ENCODE assay signal across 9 cellular contexts in genomic region chrX:71103110-71103983, GRCh38. TPM values are rescaled to one million over a fixed set of nuclear protein-coding genes. Genes with fewer than 3 reads are reported as not detected.
DNase-seq lines count a peak whose midpoint lies in the region; ATAC-seq and TF ChIP-seq lines count a peak whose summit lies in the region.
"Had no signal": no experiment of that assay in that cellular context is flagged by ENCODE, and none has a peak within 500 bp of the region (broad histone marks: within the 10 kb centered on the region; RNA-seq: fewer than 3 reads in every experiment).

No MANE protein-coding gene starts in this region.

- ATAC-seq in upper lobe of right lung (peak; percentile 71), GM19328 (IDR thresholded peaks at IDR 0.05; ENCODE audit: unreplicated experiment) (no peak)

- no peak overlapping the region for H2AFZ ChIP-seq in OCI-LY1 (ENCODE audit: low read length)

- H3K79me2 ChIP-seq in OCI-LY1 (ENCODE audit: insufficient read depth, low read length), result no peaks in the 10 kb centered on the region

- TF ChIP-seq CTCF in OCI-LY1 (IDR thresholded peaks at IDR 0.05; ENCODE audit: low read length) (no peak), upper lobe of right lung (IDR thresholded peaks at IDR 0.05) (no peak)

- H3K9ac ChIP-seq in OCI-LY1 (ENCODE audit: low read length), result no peak overlapping the region; the same call in 1 of the 2 replicates

- no peak overlapping the region for H3K4me3 ChIP-seq in OCI-LY1 (ENCODE audit: low read depth, low read length, poor library complexity, severe bottlenecking)
- H3K4me3 ChIP-seq in upper lobe of right lung, result no peak overlapping the region
- H3K4me3 ChIP-seq: lung had no signal

- no peaks in the 10 kb centered on the region for H4K20me1 ChIP-seq in OCI-LY1 (ENCODE audit: insufficient read depth, low read length)

- no peak overlapping the region for H3K27ac ChIP-seq in OCI-LY1 (ENCODE audit: low read depth, low read length, poor library complexity, severe bottlenecking)
- H3K27ac ChIP-seq in upper lobe of right lung, result peak overlapping the region; percentile 42

- H3K4me2 ChIP-seq in OCI-LY1 (ENCODE audit: low read length), result peak overlapping the region; percentile 16; the same call in 1 of the 2 replicates

- H3K36me3 ChIP-seq in OCI-LY1 (ENCODE audit: insufficient read depth, low read length), result peaks cover 6% of the 10 kb centered on the region
- no peaks in the 10 kb centered on the region for H3K36me3 ChIP-seq in upper lobe of right lung

- intact Hi-C loops in upper lobe of right lung (cut with DNase I), result no loop called here

- no peaks in the 10 kb centered on the region for H3K9me2 ChIP-seq in OCI-LY1 (ENCODE audit: low read depth, low read length)

- H3K4me1 ChIP-seq in OCI-LY1 (ENCODE audit: insufficient read depth, low read length, severe bottlenecking) (peaks cover 19% of the 10 kb centered on the region), upper lobe of right lung (no peaks in the 10 kb centered on the region)

- H3K9me3 ChIP-seq in OCI-LY1 (ENCODE audit: low read length) (no peaks in the 10 kb centered on the region), upper lobe of right lung (no peaks in the 10 kb centered on the region)

- peak; percentile 25 for DNase-seq in NCI-H2227 (lab: John Stamatoyannopoulos, UW; ENCODE audit: unreplicated experiment)
- no peak for DNase-seq in NCI-H2227 treated with DMSO at 0.1 percent for 48 hours (lab: John Stamatoyannopoulos, UW)
- DNase-seq in activated gamma-delta T cell treated with Interleukin-2 at 50 U/mL for 16 hours, result peak; percentile 62
- peak; percentile 16 for DNase-seq in medulla oblongata (ENCODE audit: extremely low spot score)
- no peak for DNase-seq in upper lobe of right lung
- DNase-seq in cerebellar cortex (ENCODE audit: low spot score), result no peak

- H3K27me3 ChIP-seq in OCI-LY1 (ENCODE audit: insufficient read depth, low read length) (no peaks in the 10 kb centered on the region), upper lobe of right lung (no peaks in the 10 kb centered on the region)

- no peaks in the 10 kb centered on the region for H3F3A ChIP-seq in OCI-LY1 (ENCODE audit: insufficient read depth, low read length)

RNA-seq across cellular contexts. Expression of gene CXorf65, which starts 3.2 kb away (rescaled TPM):
- total RNA-seq in upper lobe of right lung, result not detected
- total RNA-seq: lung had no signal

RNA-seq across cellular contexts. Expression of gene FOXO4, which starts 7.7 kb away (rescaled TPM):
- total RNA-seq in upper lobe of right lung, result 31.6 TPM

RNA-seq across cellular contexts. Expression of gene IL2RG, which starts 8.0 kb away (rescaled TPM):
- 20.8 TPM for total RNA-seq in upper lobe of right lung

RNA-seq across cellular contexts. Expression of gene MED12, which starts 15.0 kb away (rescaled TPM):
- total RNA-seq in upper lobe of right lung, result 48.5 TPM

RNA-seq across cellular contexts. Expression of gene SNX12, which starts 35.2 kb away (rescaled TPM):
- total RNA-seq in upper lobe of right lung, result 53.6 TPM

Comparison
In these comparisons a context has a peak if more than half of its experiments do, and no peak if none do; other contexts are left out.
1. DNase-seq: peak in NCI-H2227 (single experiment), activated gamma-delta T cell treated with Interleukin-2 at 50 U/mL for 16 hours (single experiment) and medulla oblongata (single experiment); none in NCI-H2227 treated with DMSO at 0.1 percent for 48 hours (single experiment), upper lobe of right lung (single experiment) and cerebellar cortex (single experiment).